In genomic region chr11:65640483-65641207, GRCh38 we compare ENCODE assay signal across 8 cellular contexts. TPM values are rescaled to one million over a fixed set of nuclear protein-coding genes. Genes with fewer than 3 reads are reported as not detected.
DNase-seq lines count a peak whose midpoint lies in the region; ATAC-seq and TF ChIP-seq lines count a peak whose summit lies in the region.

No MANE protein-coding gene starts in this region.

- CTCF ChIA-PET in RWPE1 (lab: Yijun Ruan, JAX) = no interaction called here

- no peak for TF ChIP-seq CTCF in GM12865 (IDR thresholded peaks at IDR 0.05; ENCODE audit: insufficient read depth, low read depth, low read length, missing control alignments)
- TF ChIP-seq CTCF in RWPE1 (conservative IDR thresholded peaks at IDR 0.05; ENCODE audit: low read depth) = no peak

- POLR2A ChIA-PET in RWPE1 (lab: Yijun Ruan, JAX; ENCODE audit: low non-redundant PET) = no interaction called here

- DNase-seq in GM12865 (ENCODE audit: low read depth) = peak; percentile 59
- no peak for DNase-seq in RWPE1 (ENCODE audit: low spot score)
- peak; percentile 33 for DNase-seq in dermis blood vessel endothelial cell
- peak; percentile 72 for DNase-seq in pons (ENCODE audit: low spot score)
- no peak for DNase-seq in SHP77 treated with DMSO at 0.1 percent for 48 hours (lab: John Stamatoyannopoulos, UW)
- DNase-seq in NK-92 (lab: John Stamatoyannopoulos, UW; ENCODE audit: unreplicated experiment) = no peak

- H3K4me3 ChIP-seq in GM12865 (ENCODE audit: low read depth, low read length) = peak overlapping the region; percentile 91

- H3K27ac ChIP-seq in RWPE1 = peak overlapping the region; percentile 87

- ATAC-seq in HG02588 (IDR thresholded peaks at IDR 0.05; ENCODE audit: unreplicated experiment) (no peak), GM18867 (IDR thresholded peaks at IDR 0.05; ENCODE audit: unreplicated experiment) (no peak)

RNA-seq across cellular contexts. Expression of gene SIPA1, which starts 2.7 kb away (rescaled TPM):
- 72.2 and 102 TPM in 2 replicates for total RNA-seq in dermis blood vessel endothelial cell

RNA-seq across cellular contexts. Expression of gene RELA, which starts 22.1 kb away (rescaled TPM):
- 17.3 and 17.7 TPM in 2 replicates for total RNA-seq in dermis blood vessel endothelial cell

RNA-seq across cellular contexts. Expression of gene PCNX3, which starts 25.1 kb away (rescaled TPM):
- 18.0 and 34.8 TPM in 2 replicates for total RNA-seq in dermis blood vessel endothelial cell

RNA-seq across cellular contexts. Expression of gene MAP3K11, which starts 26.6 kb away (rescaled TPM):
- 118 and 171 TPM in 2 replicates for total RNA-seq in dermis blood vessel endothelial cell

RNA-seq across cellular contexts. Expression of gene KCNK7, which starts 45.0 kb away (rescaled TPM):
- total RNA-seq in dermis blood vessel endothelial cell = 0.14 and 0.17 TPM in 2 replicates

Comparison
In these comparisons a context has a peak if more than half of its experiments do, and no peak if none do; other contexts are left out.
1. DNase-seq: peak in GM12865 (single experiment), dermis blood vessel endothelial cell (single experiment) and pons (single experiment); none in RWPE1 (single experiment), SHP77 treated with DMSO at 0.1 percent for 48 hours (single experiment) and NK-92 (single experiment).